ENCODE assay signal across 8 cellular contexts in genomic region chr18:51153659-51154371, GRCh38. TPM values are rescaled to one million over a fixed set of nuclear protein-coding genes. Genes with fewer than 3 reads are reported as not detected.
DNase-seq lines count a peak whose midpoint lies in the region; ATAC-seq lines count a peak whose summit lies in the region.
"Had no signal": no experiment of that assay in that cellular context is flagged by ENCODE, and none has a peak within 500 bp of the region (broad histone marks: within the 10 kb centered on the region; RNA-seq: fewer than 3 reads in every experiment).

No MANE protein-coding gene starts in this region.

- DNase-seq in activated CD8-positive, alpha-beta memory T cell treated with anti-CD3 and anti-CD28 coated beads, Interleukin-2, amount 50 U/mL, for 48 hours, result peak; percentile 81
- DNase-seq in globus pallidus (ENCODE audit: low spot score) (no peak), NCI-H2171 (lab: John Stamatoyannopoulos, UW) (no peak), NCI-H187 (lab: John Stamatoyannopoulos, UW) (no peak)

- no peaks in the 10 kb centered on the region for H3K27me3 ChIP-seq in skeletal muscle tissue (ENCODE audit: control insufficient read depth in 3 of 3, insufficient read depth in 3 of 3, low read length in 3 of 3)

- ATAC-seq in GM19452 (IDR thresholded peaks at IDR 0.05; ENCODE audit: unreplicated experiment), result peak; percentile 78
- ATAC-seq in HG03354 (IDR thresholded peaks at IDR 0.05; ENCODE audit: poor library complexity, severe bottlenecking, unreplicated experiment), result peak; percentile 86
- ATAC-seq: left lung had no signal

- H3K4me1 ChIP-seq in skeletal muscle tissue (ENCODE audit: control insufficient read depth in 3 of 3, insufficient read depth in 3 of 3, low read length in 3 of 3), result peaks cover 2 to 10% (median 10%) of the 10 kb centered on the region in 3 donors
- H3K4me1 ChIP-seq: left lung had no signal

- peak overlapping the region; percentile 24 to 54 (median 52) for H3K4me3 ChIP-seq in skeletal muscle tissue (ENCODE audit: low read length in 3 of 3)
- H3K4me3 ChIP-seq: left lung had no signal

- H3K9ac ChIP-seq in skeletal muscle tissue (ENCODE audit: low read depth in 1 of 3, low read length in 3 of 3), result peak overlapping the region; percentile 51 to 71 (median 51)

- peaks cover 0 to 2% (median 0%) of the 10 kb centered on the region in 3 donors for H3K9me3 ChIP-seq in skeletal muscle tissue (ENCODE audit: control insufficient read depth in 3 of 3, low read length in 3 of 3)
- H3K9me3 ChIP-seq: left lung had no signal

- peak overlapping the region; percentile 58 for H3K27ac ChIP-seq in skeletal muscle tissue (ENCODE audit: low read depth, low read length)
- H3K27ac ChIP-seq: left lung had no signal

- no peaks in the 10 kb centered on the region for H3K36me3 ChIP-seq in skeletal muscle tissue (ENCODE audit: control insufficient read depth in 3 of 3, insufficient read depth in 3 of 3, low read length in 3 of 3)
- H3K36me3 ChIP-seq: left lung had no signal

RNA-seq across cellular contexts. Expression of gene MEX3C, which starts 43.7 kb away (rescaled TPM):
- 37.6 TPM for total RNA-seq in skeletal muscle tissue
